ENCODE assay signal across 8 cellular contexts in the genomic region with DNA sequence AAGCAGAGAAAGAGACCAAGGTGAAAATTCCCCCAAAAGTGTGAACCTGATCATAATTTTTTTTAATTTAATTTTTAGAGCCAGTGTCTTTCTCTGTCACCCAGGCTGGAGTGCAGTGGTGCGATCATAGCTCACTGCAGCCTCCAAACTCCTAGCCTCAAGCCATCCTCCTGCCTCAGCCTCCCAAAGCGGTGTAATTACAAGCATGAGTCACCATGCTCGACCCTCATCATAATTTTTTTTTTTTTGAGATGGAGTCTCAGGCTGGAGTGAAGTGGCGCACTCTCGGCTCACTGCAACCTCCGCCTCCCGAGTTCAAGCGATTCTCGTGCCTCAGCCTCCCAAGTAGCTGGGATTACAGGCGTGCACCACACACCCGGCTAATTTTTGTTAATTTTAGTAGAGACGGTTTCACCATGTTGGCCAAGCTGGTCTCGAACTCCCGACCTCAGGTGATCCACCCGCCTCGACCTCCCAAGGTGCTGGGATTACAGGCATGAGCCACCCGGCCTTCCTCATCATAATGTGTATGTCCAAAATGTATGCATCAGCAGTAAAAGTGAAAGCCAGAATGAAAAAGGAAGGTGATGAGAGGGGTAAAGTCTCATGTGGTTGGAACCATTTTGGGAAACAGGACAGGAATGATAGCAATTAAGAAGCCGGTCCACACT. TPM values are rescaled to one million over a fixed set of nuclear protein-coding genes. Genes with fewer than 3 reads are reported as not detected.
DNase-seq lines count a peak whose midpoint lies in the region; ATAC-seq and TF ChIP-seq lines count a peak whose summit lies in the region.
"Not testable (repeated sequence)": the region's sequence is repeated elsewhere in the genome, so short reads cannot be mapped to it uniquely, and the experiment has no call there.

No MANE protein-coding gene starts in this region.

- H3K27ac ChIP-seq in body of pancreas (peak overlapping the region; percentile 81 to 97 (median 90)), lung (ENCODE audit: low read depth in 1 of 2, low read length in 1 of 2) (peak overlapping the region; percentile 89 to 99), rectal smooth muscle tissue (ENCODE audit: low read depth, low read length) (peak overlapping the region; percentile 96)

- not testable (repeated sequence) for TF ChIP-seq CTCF in Calu3 (IDR thresholded peaks at IDR 0.05; ENCODE audit: unreplicated experiment); Loucy (conservative IDR thresholded peaks at IDR 0.05; ENCODE audit: low read length); body of pancreas (IDR thresholded peaks at IDR 0.05); fibroblast of mammary gland (conservative IDR thresholded peaks at IDR 0.05; ENCODE audit: control insufficient read depth, insufficient read depth, low read depth, low read length); lung (IDR thresholded peaks at IDR 0.05; ENCODE audit: control extremely low read depth, extremely low read depth); type B pancreatic cell (conservative IDR thresholded peaks at IDR 0.05)

- TSS peak; percentile 66 for BruUV-seq in Calu3 (replicated peaks; lab: Mats Ljungman, UMichigan)

- CTCF ChIA-PET in Calu3 (lab: Charles Lee), result interaction anchor here (0.7 to 1.9 kb wide), 2 partner anchors 25 to 90 kb away, joined by 3 to 16 read pairs; a partner anchor contains a TSS

- not testable (repeated sequence) for H3K27me3 ChIP-seq in Loucy (ENCODE audit: insufficient read depth, low read length, poor library complexity, severe bottlenecking); body of pancreas; lung (ENCODE audit: control insufficient read depth, insufficient read depth); rectal smooth muscle tissue (ENCODE audit: control insufficient read depth, insufficient read depth, low read length)

- peaks cover 40% of the 10 kb centered on the region for H3K36me3 Mint-ChIP-seq in Calu3 (ENCODE audit: insufficient read depth, unreplicated experiment)
- H3K36me3 Mint-ChIP-seq in activated CD4-positive, alpha-beta T cell treated with anti-CD3 and anti-CD28 coated beads, Interleukin-2, amount 10 ng/mL, durations not matched to agents 24 days and 14 days (ENCODE audit: low read depth), result peaks cover 26% of the 10 kb centered on the region
- not testable (repeated sequence) for H3K36me3 Mint-ChIP-seq in type B pancreatic cell

- not testable (repeated sequence) for H3K27me3 Mint-ChIP-seq in Calu3 (ENCODE audit: unreplicated experiment); activated CD4-positive, alpha-beta T cell treated with anti-CD3 and anti-CD28 coated beads, Interleukin-2, amount 10 ng/mL, durations not matched to agents 24 days and 14 days; type B pancreatic cell

- not testable (repeated sequence) for H3K9me3 Mint-ChIP-seq in Calu3 (ENCODE audit: low read depth, unreplicated experiment); activated CD4-positive, alpha-beta T cell treated with anti-CD3 and anti-CD28 coated beads, Interleukin-2, amount 10 ng/mL, durations not matched to agents 24 days and 14 days; type B pancreatic cell

- peaks cover 37% of the 10 kb centered on the region for H4K20me1 ChIP-seq in Loucy (ENCODE audit: insufficient read depth, low read length, poor library complexity, severe bottlenecking)

- peak overlapping the region; percentile 95 for H3K4me3 ChIP-seq in Loucy (ENCODE audit: low read length, poor library complexity, severe bottlenecking)
- H3K4me3 ChIP-seq in body of pancreas, result peak overlapping the region; percentile 68 to 97
- peak overlapping the region; percentile 93 for H3K4me3 ChIP-seq in fibroblast of mammary gland (ENCODE audit: control insufficient read depth, low read depth, low read length)
- H3K4me3 ChIP-seq in lung, result peak overlapping the region; percentile 67
- peak overlapping the region; percentile 96 for H3K4me3 ChIP-seq in rectal smooth muscle tissue (ENCODE audit: low read length)

- H3K4me1 Mint-ChIP-seq in Calu3 (ENCODE audit: low read depth, unreplicated experiment) (peaks cover 15% of the 10 kb centered on the region), type B pancreatic cell (ENCODE audit: unreplicated experiment) (peaks cover 10% of the 10 kb centered on the region)
- peaks cover 27% of the 10 kb centered on the region for H3K4me1 Mint-ChIP-seq in activated CD4-positive, alpha-beta T cell treated with anti-CD3 and anti-CD28 coated beads, Interleukin-2, amount 10 ng/mL, durations not matched to agents 24 days and 14 days

- not testable (repeated sequence) for H3F3A ChIP-seq in Loucy (ENCODE audit: low read depth)

- intact Hi-C loops in Calu3 (cut with micrococcal nuclease; ENCODE audit: unreplicated experiment); body of pancreas (cut with DNase I): not testable (repeated sequence)
- intact Hi-C loops in activated CD4-positive, alpha-beta T cell treated with anti-CD3 and anti-CD28 coated beads, Interleukin-2, amount 10 ng/mL, durations not matched to agents 24 days and 14 days (cut with micrococcal nuclease), result loop anchor here (1.0 kb wide), 3 partner anchors 26 to 101 kb away; a partner anchor contains a TSS

- H3K36me3 ChIP-seq in Loucy (ENCODE audit: insufficient read depth, low read length); body of pancreas (replicated peaks in 1 of 2; ENCODE audit: insufficient read depth in 1 of 2, low read depth in 2 of 2); rectal smooth muscle tissue (ENCODE audit: control insufficient read depth, insufficient read depth, low read length): not testable (repeated sequence)
- H3K36me3 ChIP-seq in lung (ENCODE audit: control insufficient read depth in 2 of 2, insufficient read depth in 2 of 2, low read length in 2 of 2), result peaks cover 0 to 13% of the 10 kb centered on the region in 2 donors

- not testable (repeated sequence) for DNase-seq in Calu3; activated CD4-positive, alpha-beta T cell treated with anti-CD3 and anti-CD28 coated beads, Interleukin-2, amount 10 ng/mL, durations not matched to agents 24 days and 14 days; fibroblast of mammary gland (ENCODE audit: low read depth); lung (ENCODE audit: low spot score); type B pancreatic cell (ENCODE audit: extremely low spot score, unreplicated experiment)
- DNase-seq in body of pancreas, result peak in 2 of 4 donors; percentile 10 to 14

- ATAC-seq in body of pancreas; lung (ENCODE audit: insufficient read depth, low FRiP score): not testable (repeated sequence)

- H3K4me2 ChIP-seq in Loucy (ENCODE audit: low read depth, low read length, poor library complexity, severe bottlenecking), result peak overlapping the region; percentile 97

- not testable (repeated sequence) for TF ChIP-seq POLR2A in body of pancreas (IDR thresholded peaks at IDR 0.05)

- H2AFZ ChIP-seq in Loucy (ENCODE audit: low read length), result peak overlapping the region; percentile 88

- peak overlapping the region; percentile 79 for H3K4me3 Mint-ChIP-seq in Calu3 (ENCODE audit: low read depth, unreplicated experiment)
- H3K4me3 Mint-ChIP-seq in activated CD4-positive, alpha-beta T cell treated with anti-CD3 and anti-CD28 coated beads, Interleukin-2, amount 10 ng/mL, durations not matched to agents 24 days and 14 days, result peak overlapping the region; percentile 90
- peak overlapping the region; percentile 100 for H3K4me3 Mint-ChIP-seq in type B pancreatic cell

- H3K4me1 ChIP-seq in Loucy (ENCODE audit: insufficient read depth, low read length, poor library complexity, severe bottlenecking), result peaks cover 34% of the 10 kb centered on the region
- H3K4me1 ChIP-seq in body of pancreas, result peaks cover 10% of the 10 kb centered on the region
- H3K4me1 ChIP-seq in lung (ENCODE audit: control insufficient read depth in 2 of 2, insufficient read depth in 2 of 2, low read length in 2 of 2), result not testable (repeated sequence)
- H3K4me1 ChIP-seq in rectal smooth muscle tissue (ENCODE audit: control insufficient read depth, insufficient read depth, low read length), result peaks cover 11% of the 10 kb centered on the region

- H3K9ac ChIP-seq in Loucy (ENCODE audit: low read depth, low read length, poor library complexity, severe bottlenecking), result peak overlapping the region; percentile 91
- H3K9ac ChIP-seq in rectal smooth muscle tissue (ENCODE audit: low read length), result peak overlapping the region; percentile 97

- 67 to 71% methylated on average over 12 to 18 of the region's 18 CpGs for WGBS in body of pancreas, 2 donors
- 75 to 78% methylated on average over 18 of the region's 18 CpGs for WGBS in lung, 2 donors

- H3K9me3 ChIP-seq in Loucy (ENCODE audit: insufficient read depth, low read depth, low read length); body of pancreas; lung (ENCODE audit: control insufficient read depth in 2 of 2, insufficient read depth in 1 of 2, low read length in 1 of 2): not testable (repeated sequence)

- H3K27ac Mint-ChIP-seq in Calu3 (ENCODE audit: unreplicated experiment) (peak overlapping the region; percentile 90), type B pancreatic cell (peak overlapping the region; percentile 95)
- H3K27ac Mint-ChIP-seq in activated CD4-positive, alpha-beta T cell treated with anti-CD3 and anti-CD28 coated beads, Interleukin-2, amount 10 ng/mL, durations not matched to agents 24 days and 14 days, result peak overlapping the region; percentile 96

- peaks cover 46% of the 10 kb centered on the region for H3K79me2 ChIP-seq in Loucy (ENCODE audit: insufficient read depth, low read length)

- H3K9me2 ChIP-seq in Loucy (replicated peaks; ENCODE audit: low read depth, low read length), result not testable (repeated sequence)

RNA-seq across cellular contexts. Expression of a gene that starts 0.6 kb away (rescaled TPM):
- total RNA-seq in Calu3 (2022) (358 and 376 TPM in 2 replicates), body of pancreas (10 to 100 TPM; 33.6 to 51.6 TPM), lung (100 to 1,000 TPM in 1 of 2 donors, 10 to 100 TPM in 1; 92.7 to 128 TPM), type B pancreatic cell (ENCODE audit: low replicate concordance) (182 and 209 TPM in 2 replicates)
- total RNA-seq in activated CD4-positive, alpha-beta T cell treated with anti-CD3 and anti-CD28 coated beads, Interleukin-2, amount 10 ng/mL, durations not matched to agents 24 days and 14 days, result 335 and 342 TPM in 2 replicates
- polyA plus RNA-seq in lung, result 100 to 1,000 TPM; 194 to 244 TPM

RNA-seq across cellular contexts. Expression of a gene that starts 25.7 kb away (rescaled TPM):
- total RNA-seq in Calu3 (2022) (34.9 and 47.0 TPM in 2 replicates), body of pancreas (1 to 10 TPM in 1 of 2 donors, not detected in 1; 1.6 TPM), lung (1 to 10 TPM in 1 of 2 donors, under 1 TPM in 1; 0.23 to 1.3 TPM), type B pancreatic cell (ENCODE audit: low replicate concordance) (2.3 and 11.5 TPM in 2 replicates)
- total RNA-seq in activated CD4-positive, alpha-beta T cell treated with anti-CD3 and anti-CD28 coated beads, Interleukin-2, amount 10 ng/mL, durations not matched to agents 24 days and 14 days, result 8.9 and 10.1 TPM in 2 replicates
- polyA plus RNA-seq in lung, result 1 to 10 TPM in 1 of 2 donors, under 1 TPM in 1; 0.73 to 1.1 TPM

RNA-seq across cellular contexts. Expression of a gene that starts 32.2 kb away (rescaled TPM):
- 11.6 and 15.7 TPM in 2 replicates for total RNA-seq in Calu3 (2022)
- 0.90 and 1.6 TPM in 2 replicates for total RNA-seq in activated CD4-positive, alpha-beta T cell treated with anti-CD3 and anti-CD28 coated beads, Interleukin-2, amount 10 ng/mL, durations not matched to agents 24 days and 14 days
- 1 to 10 TPM; 2.6 to 8.3 TPM for total RNA-seq in body of pancreas
- 1 to 10 TPM; 4.5 to 5.3 TPM for total RNA-seq in lung
- 1 to 10 TPM; 1.6 to 5.7 TPM for polyA plus RNA-seq in lung
- total RNA-seq in type B pancreatic cell (ENCODE audit: low replicate concordance), result 3.3 and 6.8 TPM in 2 replicates
